ENCODE assay signal across 1 cellular context in the genomic region with DNA sequence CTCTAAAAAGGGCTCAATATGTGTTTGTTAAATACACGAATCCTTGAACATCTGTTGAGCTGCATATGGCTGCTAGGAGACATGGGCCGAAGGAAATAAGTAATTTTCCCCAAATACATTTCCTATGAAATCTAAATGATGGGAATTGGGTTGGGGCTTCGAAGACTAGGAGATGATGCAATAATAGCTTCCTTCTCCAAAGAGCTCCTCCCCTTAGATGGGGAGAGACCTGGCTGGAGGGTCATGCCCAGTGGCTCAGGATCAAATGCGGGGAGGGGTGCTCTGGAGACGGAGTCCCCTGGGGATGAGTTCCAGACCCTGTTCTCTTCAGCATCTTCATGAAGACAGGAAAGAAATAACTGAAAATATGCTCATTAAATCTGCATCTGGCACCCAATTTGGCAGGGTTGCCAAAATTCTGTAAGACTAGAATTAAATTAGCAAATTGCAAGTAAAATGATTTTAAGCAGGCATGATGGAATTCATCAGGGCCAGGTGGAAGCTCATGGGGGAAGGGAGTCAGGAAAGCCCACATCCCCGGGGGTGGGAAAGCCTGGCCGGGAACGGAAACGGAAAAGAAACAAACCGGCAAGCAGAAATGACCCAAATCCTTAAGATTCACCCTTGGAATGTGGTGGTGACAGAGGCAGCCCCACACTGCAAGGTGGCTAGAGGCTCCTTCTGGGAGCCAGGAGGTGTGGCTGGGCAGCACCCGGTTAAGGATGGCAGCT.
TF ChIP-seq lines count a peak whose summit lies in the region.

No MANE protein-coding gene starts in this region.

TF ChIP-seq in IMR-90, 13 proteins besides CTCF, POLR2A, EP300 and RAD21:
- TF ChIP-seq CEBPB (IDR thresholded peaks at IDR 0.05; ENCODE audit: low read depth, low read length), result peak; percentile 83
- 0 out of 2 replicates have a peak, but pooled peaks have one; percentile 2 for TF ChIP-seq MAZ (IDR thresholded peaks at IDR 0.05; ENCODE audit: borderline replicate concordance, low read depth, low read length)
- TF ChIP-seq, protein P1, sequence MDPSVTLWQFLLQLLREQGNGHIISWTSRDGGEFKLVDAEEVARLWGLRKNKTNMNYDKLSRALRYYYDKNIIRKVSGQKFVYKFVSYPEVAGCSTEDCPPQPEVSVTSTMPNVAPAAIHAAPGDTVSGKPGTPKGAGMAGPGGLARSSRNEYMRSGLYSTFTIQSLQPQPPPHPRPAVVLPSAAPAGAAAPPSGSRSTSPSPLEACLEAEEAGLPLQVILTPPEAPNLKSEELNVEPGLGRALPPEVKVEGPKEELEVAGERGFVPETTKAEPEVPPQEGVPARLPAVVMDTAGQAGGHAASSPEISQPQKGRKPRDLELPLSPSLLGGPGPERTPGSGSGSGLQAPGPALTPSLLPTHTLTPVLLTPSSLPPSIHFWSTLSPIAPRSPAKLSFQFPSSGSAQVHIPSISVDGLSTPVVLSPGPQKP (IDR thresholded peaks at IDR 0.05; ENCODE audit: borderline replicate concordance, low read depth, low read length), result no peak
